In the genomic region with DNA sequence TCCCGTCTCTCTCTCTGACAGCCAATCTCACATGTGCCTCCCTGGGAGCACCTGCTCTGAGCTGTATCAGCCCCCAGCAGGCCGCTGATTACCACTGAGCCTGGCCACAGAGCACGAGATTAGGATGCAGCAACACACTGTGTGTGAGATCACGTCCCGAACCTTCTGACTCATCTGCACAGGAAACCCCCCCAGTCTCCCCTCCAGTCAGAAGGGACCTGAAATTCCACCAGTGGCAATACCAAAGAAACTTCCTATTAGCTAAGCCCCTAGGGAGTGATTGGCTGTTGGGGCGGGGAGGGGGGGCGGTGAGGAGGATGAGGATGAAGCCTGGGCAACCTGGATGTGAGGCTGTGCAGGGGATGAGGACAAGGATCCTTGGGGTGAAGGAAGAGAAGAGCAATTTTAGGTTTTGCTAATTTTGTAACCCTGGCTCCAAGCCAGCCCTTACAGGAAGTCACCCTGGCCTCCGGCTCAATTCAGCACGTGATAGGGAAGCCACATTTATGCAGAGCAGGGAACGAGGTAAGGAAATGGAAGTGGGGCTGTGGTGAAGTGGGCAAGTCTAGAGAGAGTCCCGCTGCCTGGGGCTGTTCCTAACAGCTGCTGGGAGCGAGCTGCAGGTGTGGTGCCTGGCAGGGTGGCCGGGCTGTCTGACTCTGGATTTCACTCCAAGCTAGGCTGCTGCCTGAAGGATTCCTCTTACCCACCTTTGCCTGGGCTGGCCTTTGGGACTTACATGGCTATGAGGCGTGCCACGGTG, we compare ENCODE assay signal across 8 cellular contexts. TPM values are rescaled to one million over a fixed set of nuclear protein-coding genes. Genes with fewer than 3 reads are reported as not detected.
A peak's percentile ranks its signal among the peaks of the same experiment; 100 is the strongest.
DNase-seq lines count a peak whose midpoint lies in the region; ATAC-seq and TF ChIP-seq lines count a peak whose summit lies in the region.

No MANE protein-coding gene starts in this region.

- 19 to 59% (median 22%) methylated on average over 15 of the region's 15 CpGs for WGBS in adipose tissue, 3 donors

- H3K4me3 Mint-ChIP-seq in CD8-positive, alpha-beta memory T cell, result peak overlapping the region; percentile 75 to 94 (median 90)
- peak overlapping the region; percentile 81 for H3K4me3 Mint-ChIP-seq in T-helper 1 cell treated with Interleukin-12 subunit alpha and Interleukin-12 subunit beta and Interleukin-4 antibody, amounts not matched to agents 30 μg/mL and 1 μg/mL, for 36 hours
- H3K4me3 Mint-ChIP-seq in glutamatergic neuron (ENCODE audit: unreplicated experiment), result no peak overlapping the region

- no peaks in the 10 kb centered on the region for H3K27me3 ChIP-seq in CD8-positive, alpha-beta memory T cell (ENCODE audit: insufficient read depth, low read length, poor library complexity, severe bottlenecking)

- POLR2A ChIA-PET in CD8-positive, alpha-beta memory T cell (lab: Charles Lee), result interaction anchor here (1.9 to 2.2 kb wide), 2 partner anchors 33 to 90 kb away, joined by 6 to 9 read pairs; partner anchors contain the start of gene SSRP1

- no peaks in the 10 kb centered on the region for H3K27me3 Mint-ChIP-seq in CD8-positive, alpha-beta memory T cell
- peaks cover 10% of the 10 kb centered on the region for H3K27me3 Mint-ChIP-seq in T-helper 1 cell treated with Interleukin-12 subunit alpha and Interleukin-12 subunit beta and Interleukin-4 antibody, amounts not matched to agents 30 μg/mL and 1 μg/mL, for 36 hours (ENCODE audit: low read depth)
- H3K27me3 Mint-ChIP-seq in glutamatergic neuron (ENCODE audit: unreplicated experiment), result peaks cover 4% of the 10 kb centered on the region

- H3K4me1 ChIP-seq in CD8-positive, alpha-beta memory T cell (ENCODE audit: insufficient read depth, low read length), result peaks cover 35% of the 10 kb centered on the region

- CTCF ChIA-PET in CD8-positive, alpha-beta memory T cell (lab: Charles Lee), result interaction anchor here (1.1 to 6.1 kb wide), 5 partner anchors 32 to 143 kb away, joined by 4 to 62 read pairs (median 4); partner anchors contain the start of genes RTN4RL2 and UBE2L6

- no peaks in the 10 kb centered on the region for H3K9me3 ChIP-seq in CD8-positive, alpha-beta memory T cell (ENCODE audit: low read length)

- H3K4me3 ChIP-seq in CD8-positive, alpha-beta memory T cell (ENCODE audit: low read length), result peak overlapping the region; percentile 43

- peaks cover 0 to 23% (median 2%) of the 10 kb centered on the region in 3 donors for H3K36me3 Mint-ChIP-seq in CD8-positive, alpha-beta memory T cell
- peaks cover 18% of the 10 kb centered on the region for H3K36me3 Mint-ChIP-seq in T-helper 1 cell treated with Interleukin-12 subunit alpha and Interleukin-12 subunit beta and Interleukin-4 antibody, amounts not matched to agents 30 μg/mL and 1 μg/mL, for 36 hours (ENCODE audit: low read depth)
- H3K36me3 Mint-ChIP-seq in glutamatergic neuron (ENCODE audit: unreplicated experiment), result no peaks in the 10 kb centered on the region

- no peaks in the 10 kb centered on the region for H3K9me3 Mint-ChIP-seq in CD8-positive, alpha-beta memory T cell
- no peaks in the 10 kb centered on the region for H3K9me3 Mint-ChIP-seq in T-helper 1 cell treated with Interleukin-12 subunit alpha and Interleukin-12 subunit beta and Interleukin-4 antibody, amounts not matched to agents 30 μg/mL and 1 μg/mL, for 36 hours
- peaks cover 3% of the 10 kb centered on the region for H3K9me3 Mint-ChIP-seq in glutamatergic neuron (ENCODE audit: unreplicated experiment)

- ATAC-seq in GM19395 (IDR thresholded peaks at IDR 0.05; ENCODE audit: unreplicated experiment), result peak; percentile 89
- ATAC-seq in HG03520 (IDR thresholded peaks at IDR 0.05; ENCODE audit: unreplicated experiment), result peak; percentile 95

- peak overlapping the region; percentile 68 for H3K27ac ChIP-seq in CD8-positive, alpha-beta memory T cell (ENCODE audit: low read depth, low read length)
- H3K27ac ChIP-seq in adipose tissue (ENCODE audit: low read depth, low read length), result peak overlapping the region; percentile 63

- no peaks in the 10 kb centered on the region for H3K36me3 ChIP-seq in CD8-positive, alpha-beta memory T cell (ENCODE audit: insufficient read depth, low read length)

- H3K27ac Mint-ChIP-seq in CD8-positive, alpha-beta memory T cell, result peak overlapping the region; percentile 92 to 97 (median 96)
- H3K27ac Mint-ChIP-seq in T-helper 1 cell treated with Interleukin-12 subunit alpha and Interleukin-12 subunit beta and Interleukin-4 antibody, amounts not matched to agents 30 μg/mL and 1 μg/mL, for 36 hours, result peak overlapping the region; percentile 77
- H3K27ac Mint-ChIP-seq in glutamatergic neuron (ENCODE audit: unreplicated experiment), result no peak overlapping the region

- peak; percentile 63 to 96 (median 80) for DNase-seq in CD8-positive, alpha-beta memory T cell
- DNase-seq in iris pigment epithelial cell (ENCODE audit: low read depth), result peak; percentile 96
- DNase-seq in stimulated activated CD4-positive, alpha-beta T cell treated with anti-CD3 and anti-CD28 coated beads, Interleukin-1b, Interleukin-23, amount 100 ng/mL, for 24 hours (ENCODE audit: low read depth in 4 of 4, low spot score in 1 of 4), result peak; percentile 62 to 86 (median 76)
- no peak for DNase-seq in glutamatergic neuron

- H3K4me1 Mint-ChIP-seq in CD8-positive, alpha-beta memory T cell, result peaks cover 52 to 69% (median 64%) of the 10 kb centered on the region in 3 donors
- H3K4me1 Mint-ChIP-seq in T-helper 1 cell treated with Interleukin-12 subunit alpha and Interleukin-12 subunit beta and Interleukin-4 antibody, amounts not matched to agents 30 μg/mL and 1 μg/mL, for 36 hours (ENCODE audit: low read depth), result peaks cover 38% of the 10 kb centered on the region
- H3K4me1 Mint-ChIP-seq in glutamatergic neuron (ENCODE audit: low read depth, unreplicated experiment), result peaks cover 2% of the 10 kb centered on the region

- TF ChIP-seq CTCF in glutamatergic neuron (IDR thresholded peaks at IDR 0.05; ENCODE audit: partially characterized antibody, unreplicated experiment), result no peak

RNA-seq across cellular contexts. Expression of gene SLC43A3, which starts 1.9 kb away (rescaled TPM):
- 100 to 1,000 TPM; 434 to 447 TPM for total RNA-seq in CD8-positive, alpha-beta memory T cell
- 32.6 TPM for polyA plus RNA-seq in CD8-positive, alpha-beta memory T cell
- 10 to 100 TPM in 2 of 3 donors, 1 to 10 TPM in 1; 9.9 to 51.2 (median 40.7) TPM for polyA plus RNA-seq in adipose tissue
- total RNA-seq in glutamatergic neuron (ENCODE audit: unreplicated experiment), result 10.8 TPM

RNA-seq across cellular contexts. Expression of gene PRG2, which starts 34.5 kb away (rescaled TPM):
- total RNA-seq in CD8-positive, alpha-beta memory T cell, result under 1 TPM in 1 of 2 experiments, not detected in 1; 0.44 TPM
- polyA plus RNA-seq in CD8-positive, alpha-beta memory T cell, result not detected
- polyA plus RNA-seq in adipose tissue, result under 1 TPM; 0.13 to 0.79 (median 0.13) TPM
- total RNA-seq in glutamatergic neuron (ENCODE audit: unreplicated experiment), result not detected

RNA-seq across cellular contexts. Expression of gene RTN4RL2, which starts 35.3 kb away (rescaled TPM):
- total RNA-seq in CD8-positive, alpha-beta memory T cell, result under 1 TPM; 0.24 to 0.27 TPM
- 0.28 TPM for polyA plus RNA-seq in CD8-positive, alpha-beta memory T cell
- polyA plus RNA-seq in adipose tissue, result 1 to 10 TPM in 2 of 3 donors, under 1 TPM in 1; 0.56 to 2.1 (median 1.4) TPM
- total RNA-seq in glutamatergic neuron (ENCODE audit: unreplicated experiment), result 119 TPM

RNA-seq across cellular contexts. Expression of gene PRG3, which starts 44.0 kb away (rescaled TPM):
- total RNA-seq in CD8-positive, alpha-beta memory T cell, result not detected
- not detected for polyA plus RNA-seq in CD8-positive, alpha-beta memory T cell
- polyA plus RNA-seq in adipose tissue, result not detected
- total RNA-seq in glutamatergic neuron (ENCODE audit: unreplicated experiment), result not detected

Comparison
In these comparisons a context has a peak if more than half of its experiments do, and no peak if none do; other contexts are left out.
1. RNA of gene SLC43A3, which starts 1.9 kb away (total RNA-seq): 434 to 447 TPM in CD8-positive, alpha-beta memory T cell; 10.8 TPM in glutamatergic neuron (single experiment); every median in the first group is over 10 times any median in the second.
2. RNA of gene RTN4RL2, which starts 35.3 kb away (total RNA-seq): 119 TPM in glutamatergic neuron (single experiment); 0.24 to 0.27 TPM in CD8-positive, alpha-beta memory T cell; every median in the first group is over 10 times any median in the second.